ENCODE assay signal across 25 cellular contexts in the genomic region with DNA sequence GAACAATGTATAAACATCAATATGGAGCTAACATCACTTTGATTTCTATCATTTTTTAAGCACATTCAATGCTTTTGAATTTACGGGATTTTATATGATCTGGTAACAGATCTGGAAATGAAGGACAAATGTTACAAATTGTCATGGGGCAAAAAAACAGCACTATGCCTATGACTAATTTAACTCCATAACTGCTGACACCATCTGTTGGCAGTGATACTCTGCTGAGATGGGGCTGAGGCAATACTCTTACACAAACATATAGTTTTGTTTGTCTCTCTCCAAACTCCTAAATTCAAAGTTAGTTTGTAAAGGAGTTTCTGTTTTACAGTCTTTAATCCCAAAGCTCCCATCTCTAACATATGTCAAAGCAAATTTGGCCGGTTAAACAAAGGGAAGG.
DNase-seq lines count a peak whose midpoint lies in the region; ATAC-seq, FAIRE-seq and TF ChIP-seq lines count a peak whose summit lies in the region.
"Had no signal": no experiment of that assay in that cellular context is flagged by ENCODE, and none has a peak within 500 bp of the region (broad histone marks: within the 10 kb centered on the region; RNA-seq: fewer than 3 reads in every experiment).

No MANE protein-coding gene starts in this region.

- no peak overlapping the region for H3K9ac ChIP-seq in K562 (ENCODE audit: insufficient read depth in 1 of 2, low read depth in 2 of 2, low read length in 2 of 2)

- peaks cover 0 to under 1% (median 0%) of the 10 kb centered on the region in 3 donors for H3K36me3 Mint-ChIP-seq in immature natural killer cell
- H3K36me3 Mint-ChIP-seq: activated naive CD8-positive, alpha-beta T cell treated with anti-CD3 and anti-CD28 coated beads for 36 hours; CD4-positive, CD25-positive, alpha-beta regulatory T cell; natural killer cell had no signal

- FAIRE-seq in K562 (lab: Jason Lieb, UNC): no peak

- no peak overlapping the region for H3K27ac Mint-ChIP-seq in immature natural killer cell
- H3K27ac Mint-ChIP-seq: activated naive CD8-positive, alpha-beta T cell treated with anti-CD3 and anti-CD28 coated beads for 36 hours; activated T-helper 2 cell treated with anti-CD3 and anti-CD28 coated beads, Interferon-gamma antibody, Interleukin-2, Interleukin-4, amounts not matched to agents 10 μg/mL and 5 μg/mL and 100 μg/mL, durations not matched to agents 14 hours and 24 hours and 36 hours; CD4-positive, CD25-positive, alpha-beta regulatory T cell; effector memory CD8-positive, alpha-beta T cell; natural killer cell had no signal

- no peaks in the 10 kb centered on the region for H3K9me1 ChIP-seq in K562 (ENCODE audit: control insufficient read depth, insufficient read depth, low read length)

- DNase-seq in AG04450 (ENCODE audit: low read depth, low spot score) (peak; percentile 55), HCEC 1CT (peak; percentile 52), K562 (ENCODE audit: extremely low read depth in 1 of 4, low spot score in 3 of 4) (no peak), foreskin keratinocyte (no peak), mucosa of descending colon (no peak), left colon (no peak), immature natural killer cell (no peak)
- DNase-seq: activated CD8-positive, alpha-beta memory T cell treated with anti-CD3 and anti-CD28 coated beads, Interleukin-2, amount 50 U/mL, for 4 hours; activated naive CD8-positive, alpha-beta T cell treated with anti-CD3 and anti-CD28 coated beads for 36 hours; CD4-positive, CD25-positive, alpha-beta regulatory T cell; effector memory CD8-positive, alpha-beta T cell; heart left ventricle; Kasumi-1; natural killer cell; NCI-H1105 treated with DMSO at 0.1 percent for 48 hours; NCI-H510A; NK-92 treated with Interleukin-12 subunit alpha and Interleukin-12 subunit beta, amount 100 ng/mL, for 24 hours; ovary; upper lobe of left lung had no signal

- H3K27me3 ChIP-seq in AG04450 (ENCODE audit: control insufficient read depth, insufficient read depth, low read length) (no peaks in the 10 kb centered on the region), K562 (ENCODE audit: control insufficient read depth in 2 of 2, insufficient read depth in 2 of 2, low read length in 2 of 2) (no peaks in the 10 kb centered on the region), foreskin keratinocyte (peaks cover 13% of the 10 kb centered on the region)
- H3K27me3 ChIP-seq: esophagus muscularis mucosa, heart left ventricle, ovary, right atrium auricular region, upper lobe of left lung had no signal

- no peak for TF ChIP-seq RAD21 in K562 (CRISPR knock-in tag; conservative IDR thresholded peaks at IDR 0.05 in 1 of 2, IDR thresholded peaks at IDR 0.05 in 1 of 2)

- no peaks in the 10 kb centered on the region for H3K4me1 ChIP-seq in K562 (replicated peaks in 1 of 2; ENCODE audit: control insufficient read depth in 2 of 2, insufficient read depth in 2 of 2, low read length in 2 of 2)
- no peaks in the 10 kb centered on the region for H3K4me1 ChIP-seq in foreskin keratinocyte
- H3K4me1 ChIP-seq in mucosa of descending colon (ENCODE audit: low read depth): no peaks in the 10 kb centered on the region
- H3K4me1 ChIP-seq: esophagus muscularis mucosa, heart left ventricle, right atrium auricular region, upper lobe of left lung had no signal

- H3K9me3 ChIP-seq in AG04450 (ENCODE audit: control insufficient read depth, insufficient read depth, low read length) (no peaks in the 10 kb centered on the region), K562 (replicated peaks; ENCODE audit: control insufficient read depth, insufficient read depth, low read depth, low read length) (no peaks in the 10 kb centered on the region), mucosa of descending colon (no peaks in the 10 kb centered on the region)
- H3K9me3 ChIP-seq: esophagus muscularis mucosa, ovary, right atrium auricular region had no signal

- H2AFZ ChIP-seq in K562 (ENCODE audit: low read depth, low read length): no peak overlapping the region

- no peak overlapping the region for H3K4me2 ChIP-seq in K562 (ENCODE audit: insufficient read depth, low read length)

- H3K27ac ChIP-seq in AG04450 (ENCODE audit: low read depth, low read length) (no peak overlapping the region), K562 (ENCODE audit: extremely low read depth, low read depth, low read length) (no peak overlapping the region), foreskin keratinocyte (no peak overlapping the region)
- H3K27ac ChIP-seq: esophagus muscularis mucosa, heart left ventricle, ovary, right atrium auricular region, upper lobe of left lung had no signal

- TF ChIP-seq CTCF in AG04450 (IDR thresholded peaks at IDR 0.05; ENCODE audit: low read depth, low read length) (no peak), K562 (IDR thresholded peaks at IDR 0.05 in 2 of 3, conservative IDR thresholded peaks at IDR 0.05 in 1 of 3; ENCODE audit: insufficient read depth in 2 of 3, low read depth in 1 of 3, low read length in 3 of 3) (no peak), foreskin keratinocyte (conservative IDR thresholded peaks at IDR 0.05) (no peak), mucosa of descending colon (IDR thresholded peaks at IDR 0.05) (no peak)

- TF ChIP-seq POLR2A in K562 (conservative IDR thresholded peaks at IDR 0.05): no peak

- H3K36me3 ChIP-seq in K562 (ENCODE audit: control insufficient read depth, insufficient read depth, low read length): no peaks in the 10 kb centered on the region
- no peaks in the 10 kb centered on the region for H3K36me3 ChIP-seq in mucosa of descending colon (ENCODE audit: low read depth)
- H3K36me3 ChIP-seq: esophagus muscularis mucosa, heart left ventricle, ovary, right atrium auricular region, upper lobe of left lung had no signal

- ATAC-seq in K562 (no peak), foreskin keratinocyte (peak; percentile 38), mucosa of descending colon (no peak), left colon (no peak), HG03108 (IDR thresholded peaks at IDR 0.05; ENCODE audit: unreplicated experiment) (no peak)
- ATAC-seq: effector memory CD8-positive, alpha-beta T cell; HCT116; heart left ventricle; natural killer cell; Panc1 had no signal

- H4K20me1 ChIP-seq in K562 (replicated peaks; ENCODE audit: control insufficient read depth, insufficient read depth, low read length): no peaks in the 10 kb centered on the region

- no peaks in the 10 kb centered on the region for H3K4me1 Mint-ChIP-seq in immature natural killer cell
- H3K4me1 Mint-ChIP-seq: activated naive CD8-positive, alpha-beta T cell treated with anti-CD3 and anti-CD28 coated beads for 36 hours; natural killer cell had no signal

- H3K27me3 Mint-ChIP-seq in immature natural killer cell (ENCODE audit: low read depth in 3 of 3): peaks cover 2 to 7% (median 6%) of the 10 kb centered on the region in 3 donors
- H3K27me3 Mint-ChIP-seq: CD4-positive, CD25-positive, alpha-beta regulatory T cell had no signal

- BruUV-seq in K562 (replicated peaks; lab: Mats Ljungman, UMichigan): no TSS peak

- in situ Hi-C loops in K562 (cut with MboI): no loop called here

- intact Hi-C loops in K562 (cut with micrococcal nuclease) (no loop called here), mucosa of descending colon (cut with DNase I, micrococcal nuclease) (no loop called here), left colon (cut with DNase I, micrococcal nuclease) (no loop called here)

- WGBS in K562 (ENCODE audit: insufficient coverage, low coverage, missing lambda C conversion rate): 0% methylated on average over 2 of the region's 2 CpGs

- H3K4me3 ChIP-seq in AG04450 (ENCODE audit: low read depth, low read length) (no peak overlapping the region), K562 (no peak overlapping the region), mucosa of descending colon (no peak overlapping the region)
- H3K4me3 ChIP-seq: esophagus muscularis mucosa, heart left ventricle, ovary, right atrium auricular region, upper lobe of left lung had no signal

- CTCF ChIA-PET in AG04450 (lab: Charles Lee): interaction anchor here (1.6 kb wide), 1 partner anchor 27 kb away, joined by 5 read pairs; no protein-coding TSS in a partner anchor
- CTCF ChIA-PET in K562 (lab: Yijun Ruan, JAX; ENCODE audit: low intra/inter-chr PET ratio): no interaction called here

- H3K4me3 Mint-ChIP-seq in immature natural killer cell: no peak overlapping the region
- H3K4me3 Mint-ChIP-seq: activated naive CD8-positive, alpha-beta T cell treated with anti-CD3 and anti-CD28 coated beads for 36 hours; CD4-positive, CD25-positive, alpha-beta regulatory T cell; effector memory CD8-positive, alpha-beta T cell; natural killer cell had no signal

- H3K9me3 Mint-ChIP-seq in immature natural killer cell: peaks cover 0 to 11% (median 5%) of the 10 kb centered on the region in 6 donors
- H3K9me3 Mint-ChIP-seq: activated T-helper 2 cell treated with anti-CD3 and anti-CD28 coated beads, Interferon-gamma antibody, Interleukin-2, Interleukin-4, amounts not matched to agents 10 μg/mL and 5 μg/mL and 100 μg/mL, durations not matched to agents 14 hours and 24 hours and 36 hours; effector memory CD8-positive, alpha-beta T cell had no signal

- POLR2A ChIA-PET in AG04450 (lab: Yijun Ruan, JAX): no interaction called here
- POLR2A ChIA-PET in K562 (lab: Yijun Ruan, JAX): interaction anchor here (0.5 kb wide), 1 partner anchor 1059 kb away, joined by 3 read pairs; no protein-coding TSS in a partner anchor

- no peaks in the 10 kb centered on the region for H3K79me2 ChIP-seq in K562 (ENCODE audit: control insufficient read depth, insufficient read depth, low read length)

- TF ChIP-seq EP300 in K562 (IDR thresholded peaks at IDR 0.05; ENCODE audit: low read length): no peak

TF ChIP-seq in K562, 482 proteins besides CTCF, POLR2A, EP300 and RAD21:
- TF ChIP-seq CBX5 (IDR thresholded peaks at IDR 0.05; ENCODE audit: borderline replicate concordance, low read depth) (no peak), ZNF431 (CRISPR knock-in tag; IDR thresholded peaks at IDR 0.05) (no peak), FOSL1 (tag; conservative IDR thresholded peaks at IDR 0.05) (0 out of 2 replicates have a peak, but pooled peaks have one; percentile 20)

Comparison
In these comparisons a context has a peak if more than half of its experiments do, and no peak if none do; other contexts are left out.
1. DNase-seq: peak in AG04450 (single experiment) and HCEC 1CT (single experiment); none in K562 (0 of 4), foreskin keratinocyte (0 of 2), mucosa of descending colon (0 of 3), left colon (0 of 2) and immature natural killer cell (0 of 3).